ENCODE assay signal across 10 cellular contexts in the genomic region with DNA sequence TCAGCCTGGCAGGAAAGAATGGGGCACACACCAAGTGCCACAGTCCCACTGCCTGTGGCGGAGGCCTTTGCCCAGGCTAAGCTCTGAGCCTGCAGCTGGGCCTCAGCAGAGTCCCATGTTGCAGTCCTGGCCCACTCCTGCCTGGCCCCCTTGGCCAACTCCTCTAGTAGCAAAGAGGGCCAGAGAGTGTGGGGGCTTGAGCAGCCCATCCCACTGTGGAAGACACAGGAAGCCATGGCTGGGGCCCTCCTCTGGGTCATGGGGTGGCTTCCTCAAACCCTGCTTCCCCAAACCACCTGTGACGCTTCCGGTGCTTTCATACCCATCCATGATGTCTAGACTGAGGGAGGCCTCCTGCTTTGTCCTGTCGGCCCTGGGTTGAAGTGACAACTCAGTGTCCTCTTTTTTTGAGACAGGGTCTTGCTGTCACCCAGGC. TPM values are rescaled to one million over a fixed set of nuclear protein-coding genes. Genes with fewer than 3 reads are reported as not detected.
DNase-seq lines count a peak whose midpoint lies in the region; ATAC-seq and TF ChIP-seq lines count a peak whose summit lies in the region.
"Had no signal": no experiment of that assay in that cellular context is flagged by ENCODE, and none has a peak within 500 bp of the region (broad histone marks: within the 10 kb centered on the region; RNA-seq: fewer than 3 reads in every experiment).

No MANE protein-coding gene starts in this region.

- H3K9me2 ChIP-seq in OCI-LY1 (ENCODE audit: low read depth, low read length): no peaks in the 10 kb centered on the region

- intact Hi-C loops in activated CD4-positive, alpha-beta T cell treated with anti-CD3 and anti-CD28 coated beads, Interleukin-2, amount 10 ng/mL, durations not matched to agents 24 days and 14 days (cut with micrococcal nuclease): loop anchor here (2.0 to 10.0 kb wide), 2 partner anchors 184 to 1758 kb away; partner anchors contain the start of gene RANGAP1
- intact Hi-C loops in dorsolateral prefrontal cortex (cut with DNase I): loop anchor here (5.0 to 10.0 kb wide), 6 partner anchors 34 to 762 kb away; partner anchors contain the start of genes SYNGR1 (in 1 of the 2) and TAB1 (in 1 of the 2)

- peaks cover 79% of the 10 kb centered on the region for H3K36me3 Mint-ChIP-seq in activated CD4-positive, alpha-beta T cell treated with anti-CD3 and anti-CD28 coated beads, Interleukin-2, amount 10 ng/mL, durations not matched to agents 24 days and 14 days (ENCODE audit: low read depth)
- H3K36me3 Mint-ChIP-seq in stimulated activated effector memory CD8-positive, alpha-beta T cell treated with anti-CD3 and anti-CD28 coated beads, Interleukin-12 subunit alpha, Interleukin-12 subunit beta, amount 100 ng/mL, for 72 hours: peaks cover 96% of the 10 kb centered on the region

- H3K27me3 Mint-ChIP-seq in activated CD4-positive, alpha-beta T cell treated with anti-CD3 and anti-CD28 coated beads, Interleukin-2, amount 10 ng/mL, durations not matched to agents 24 days and 14 days: no peaks in the 10 kb centered on the region

- TF ChIP-seq CTCF in OCI-LY1 (IDR thresholded peaks at IDR 0.05; ENCODE audit: low read length): no peak
- no peak for TF ChIP-seq CTCF in dorsolateral prefrontal cortex (IDR thresholded peaks at IDR 0.05 in 54 of 56, conservative IDR thresholded peaks at IDR 0.05 in 2 of 56; ENCODE audit: low read depth in 1 of 56, partially characterized antibody in 56 of 56)
- TF ChIP-seq CTCF in brain microvascular endothelial cell (IDR thresholded peaks at IDR 0.05; ENCODE audit: low read depth, low read length, missing control alignments): no peak
- no peak for TF ChIP-seq CTCF in GM13977 (IDR thresholded peaks at IDR 0.05; ENCODE audit: extremely low read depth, insufficient read depth, missing control alignments)

- no peaks in the 10 kb centered on the region for H3K9me3 Mint-ChIP-seq in activated CD4-positive, alpha-beta T cell treated with anti-CD3 and anti-CD28 coated beads, Interleukin-2, amount 10 ng/mL, durations not matched to agents 24 days and 14 days
- no peaks in the 10 kb centered on the region for H3K9me3 Mint-ChIP-seq in stimulated activated effector memory CD8-positive, alpha-beta T cell treated with anti-CD3 and anti-CD28 coated beads, Interleukin-12 subunit alpha, Interleukin-12 subunit beta, amount 100 ng/mL, for 72 hours

- peaks cover 28% of the 10 kb centered on the region for H3F3A ChIP-seq in OCI-LY1 (ENCODE audit: insufficient read depth, low read length)

- H3K27ac Mint-ChIP-seq in activated CD4-positive, alpha-beta T cell treated with anti-CD3 and anti-CD28 coated beads, Interleukin-2, amount 10 ng/mL, durations not matched to agents 24 days and 14 days: peak overlapping the region; percentile 62
- H3K27ac Mint-ChIP-seq in stimulated activated effector memory CD8-positive, alpha-beta T cell treated with anti-CD3 and anti-CD28 coated beads, Interleukin-12 subunit alpha, Interleukin-12 subunit beta, amount 100 ng/mL, for 72 hours: peak overlapping the region; percentile 100

- in situ Hi-C loops in brain microvascular endothelial cell (cut with HindIII; ENCODE audit: low pct_ligation_motif_present, low sequenced_read_pairs): no loop called here
- in situ Hi-C loops in GM13977 (cut with MboI; ENCODE audit: low pct_unique_long_range_greater_than_20kb, low sequenced_read_pairs, unreplicated experiment): no loop called here

- H3K9me3 ChIP-seq in OCI-LY1 (ENCODE audit: low read length): no peaks in the 10 kb centered on the region

- H4K20me1 ChIP-seq in OCI-LY1 (ENCODE audit: insufficient read depth, low read length): no peaks in the 10 kb centered on the region

- peaks cover 77% of the 10 kb centered on the region for H3K4me1 Mint-ChIP-seq in activated CD4-positive, alpha-beta T cell treated with anti-CD3 and anti-CD28 coated beads, Interleukin-2, amount 10 ng/mL, durations not matched to agents 24 days and 14 days
- H3K4me1 Mint-ChIP-seq in stimulated activated effector memory CD8-positive, alpha-beta T cell treated with anti-CD3 and anti-CD28 coated beads, Interleukin-12 subunit alpha, Interleukin-12 subunit beta, amount 100 ng/mL, for 72 hours: peaks cover 95% of the 10 kb centered on the region

- H3K4me3 ChIP-seq in OCI-LY1 (ENCODE audit: low read depth, low read length, poor library complexity, severe bottlenecking) (no peak overlapping the region), dorsolateral prefrontal cortex (no peak overlapping the region), brain microvascular endothelial cell (ENCODE audit: low read depth, low read length) (no peak overlapping the region)

- H3K27me3 ChIP-seq in OCI-LY1 (ENCODE audit: insufficient read depth, low read length) (no peaks in the 10 kb centered on the region), dorsolateral prefrontal cortex (no peaks in the 10 kb centered on the region), brain microvascular endothelial cell (replicated peaks) (no peaks in the 10 kb centered on the region)

- H3K4me2 ChIP-seq in OCI-LY1 (ENCODE audit: low read length): no peak overlapping the region; the same call in 1 of the 2 replicates

- peak overlapping the region; percentile 37 for H3K4me3 Mint-ChIP-seq in activated CD4-positive, alpha-beta T cell treated with anti-CD3 and anti-CD28 coated beads, Interleukin-2, amount 10 ng/mL, durations not matched to agents 24 days and 14 days
- H3K4me3 Mint-ChIP-seq in stimulated activated effector memory CD8-positive, alpha-beta T cell treated with anti-CD3 and anti-CD28 coated beads, Interleukin-12 subunit alpha, Interleukin-12 subunit beta, amount 100 ng/mL, for 72 hours: peak overlapping the region; percentile 92

- H3K4me1 ChIP-seq in OCI-LY1 (ENCODE audit: insufficient read depth, low read length, severe bottlenecking): peaks cover 77% of the 10 kb centered on the region

- H2AFZ ChIP-seq in OCI-LY1 (ENCODE audit: low read length): no peak overlapping the region

- H3K9ac ChIP-seq in OCI-LY1 (ENCODE audit: low read length): no peak overlapping the region

- peaks cover 9% of the 10 kb centered on the region for H3K79me2 ChIP-seq in OCI-LY1 (ENCODE audit: insufficient read depth, low read length)

- DNase-seq in activated CD4-positive, alpha-beta T cell treated with anti-CD3 and anti-CD28 coated beads, Interleukin-2, amount 10 ng/mL, durations not matched to agents 24 days and 14 days: peak; percentile 78
- no peak for DNase-seq in activated CD4-positive, alpha-beta T cell treated with anti-CD3 and anti-CD28 coated beads for 4 hours
- DNase-seq in dorsolateral prefrontal cortex: no peak
- no peak for DNase-seq in stimulated activated effector memory CD8-positive, alpha-beta T cell treated with anti-CD3 and anti-CD28 coated beads, Interleukin-12 subunit alpha, Interleukin-12 subunit beta, amount 100 ng/mL, for 72 hours (ENCODE audit: low spot score in 2 of 2)
- no peak for DNase-seq in brain microvascular endothelial cell
- no peak for DNase-seq in GM13977 (ENCODE audit: low spot score)
- DNase-seq in NK-92 treated with Interleukin-12 subunit alpha and Interleukin-12 subunit beta, amount 100 ng/mL, for 24 hours (lab: John Stamatoyannopoulos, UW): no peak
- DNase-seq: midbrain had no signal

- H3K27ac ChIP-seq in OCI-LY1 (ENCODE audit: low read depth, low read length, poor library complexity, severe bottlenecking) (peak overlapping the region; percentile 98), dorsolateral prefrontal cortex (peak overlapping the region in 33 of 59 donors; percentile 6 to 100 (median 55)), brain microvascular endothelial cell (no peak overlapping the region)

- H3K36me3 ChIP-seq in OCI-LY1 (ENCODE audit: insufficient read depth, low read length): peaks cover 67% of the 10 kb centered on the region
- peaks cover 42% of the 10 kb centered on the region for H3K36me3 ChIP-seq in brain microvascular endothelial cell (replicated peaks)

- no peak for ATAC-seq in stimulated activated effector memory CD8-positive, alpha-beta T cell treated with anti-CD3 and anti-CD28 coated beads, Interleukin-12 subunit alpha, Interleukin-12 subunit beta, amount 100 ng/mL, for 72 hours

RNA-seq across cellular contexts. Expression of gene RPS19BP1, which starts 5.8 kb away (rescaled TPM):
- total RNA-seq in activated CD4-positive, alpha-beta T cell treated with anti-CD3 and anti-CD28 coated beads, Interleukin-2, amount 10 ng/mL, durations not matched to agents 24 days and 14 days: 96.2 and 96.9 TPM in 2 replicates
- 100 to 1,000 TPM in 2 of 120 experiments, 10 to 100 TPM in 118; 44.3 to 109 (median 63.6) TPM for total RNA-seq in dorsolateral prefrontal cortex

RNA-seq across cellular contexts. Expression of gene ATF4, which starts 6.4 kb away (rescaled TPM):
- total RNA-seq in activated CD4-positive, alpha-beta T cell treated with anti-CD3 and anti-CD28 coated beads, Interleukin-2, amount 10 ng/mL, durations not matched to agents 24 days and 14 days: 392 and 393 TPM in 2 replicates
- 100 to 1,000 TPM; 110 to 287 (median 161) TPM for total RNA-seq in dorsolateral prefrontal cortex

RNA-seq across cellular contexts. Expression of gene MIEF1, which starts 24.7 kb away (rescaled TPM):
- 53.7 and 54.8 TPM in 2 replicates for total RNA-seq in activated CD4-positive, alpha-beta T cell treated with anti-CD3 and anti-CD28 coated beads, Interleukin-2, amount 10 ng/mL, durations not matched to agents 24 days and 14 days
- total RNA-seq in dorsolateral prefrontal cortex: 10 to 100 TPM; 21.3 to 40.7 (median 28.0) TPM

RNA-seq across cellular contexts. Expression of gene CACNA1I, which starts 43.8 kb away (rescaled TPM):
- 0.05 and 0.07 TPM in 2 replicates for total RNA-seq in activated CD4-positive, alpha-beta T cell treated with anti-CD3 and anti-CD28 coated beads, Interleukin-2, amount 10 ng/mL, durations not matched to agents 24 days and 14 days
- 10 to 100 TPM in 119 of 120 experiments, 1 to 10 TPM in 1; 7.4 to 42.2 (median 25.6) TPM for total RNA-seq in dorsolateral prefrontal cortex
- total RNA-seq: LHCN-M2 had no signal
